7 cellular contexts compared by ENCODE assay signal in the genomic region with DNA sequence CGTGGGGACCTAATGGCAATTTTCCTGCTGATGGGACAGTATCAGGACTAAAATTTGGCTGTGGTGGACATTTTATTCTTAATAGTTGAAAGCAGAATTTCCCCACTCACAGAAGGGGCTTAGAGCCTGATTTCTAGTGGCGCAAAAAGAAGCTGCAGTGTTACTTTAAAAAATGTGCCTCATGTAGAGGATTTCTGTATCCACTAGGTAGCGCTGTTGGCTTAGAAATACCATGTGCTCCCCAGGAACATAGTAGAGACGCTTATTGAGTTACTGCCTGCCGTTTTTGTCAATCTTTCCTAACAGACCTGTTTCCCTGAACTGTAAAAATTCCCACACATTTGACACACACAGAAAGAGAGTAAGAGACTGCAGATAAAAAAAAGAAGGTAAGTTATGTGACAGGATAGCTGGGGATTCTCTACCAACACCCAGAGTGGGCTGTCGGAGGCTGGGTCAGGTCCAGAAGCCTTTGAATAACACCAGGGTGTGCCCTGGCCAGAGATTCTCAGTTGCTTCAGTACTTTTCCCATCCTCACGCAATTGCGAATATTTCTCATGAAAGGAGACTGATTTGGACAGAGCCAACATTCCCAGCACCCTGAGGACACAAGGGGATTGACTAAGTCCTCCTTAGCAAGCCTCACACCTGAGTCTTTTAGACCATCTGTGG.
A peak's percentile ranks its signal among the peaks of the same experiment; 100 is the strongest.
DNase-seq lines count a peak whose midpoint lies in the region; ATAC-seq and TF ChIP-seq lines count a peak whose summit lies in the region.

No MANE protein-coding gene starts in this region.

- peak; percentile 72 for DNase-seq in G401 (ENCODE audit: low spot score)
- DNase-seq in GM23248, result peak; percentile 62
- DNase-seq in NCI-H1092 (lab: John Stamatoyannopoulos, UW), result peak; percentile 45
- DNase-seq in SK-N-SH, result peak; percentile 25
- DNase-seq in dermis microvascular lymphatic vessel endothelial cell (ENCODE audit: low read depth in 2 of 2), result peak; percentile 73 to 74
- DNase-seq in lung (ENCODE audit: low spot score), result peak; percentile 32
- DNase-seq in upper lobe of left lung, result no peak

- TF ChIP-seq CTCF in SK-N-SH (IDR thresholded peaks at IDR 0.05) (peak; percentile 79), lung (IDR thresholded peaks at IDR 0.05; ENCODE audit: control extremely low read depth, extremely low read depth) (peak; percentile 63), upper lobe of left lung (IDR thresholded peaks at IDR 0.05) (peak; percentile 44 to 81 (median 64))

- 0 out of 2 replicates have a peak, but pooled peaks cover 4% of the 10 kb centered on the region for H3K4me1 ChIP-seq in GM23248 (ENCODE audit: insufficient read depth)
- no peaks in the 10 kb centered on the region; a peak in 1 of 4 replicates for H3K4me1 ChIP-seq in SK-N-SH (ENCODE audit: control insufficient read depth in 1 of 2, insufficient read depth in 2 of 2, low read depth in 1 of 2, low read length in 1 of 2)
- H3K4me1 ChIP-seq in lung (ENCODE audit: control insufficient read depth in 2 of 2, insufficient read depth in 2 of 2, low read length in 2 of 2), result no peaks in the 10 kb centered on the region
- H3K4me1 ChIP-seq in upper lobe of left lung, result peaks cover 0 to 3% (median 0%) of the 10 kb centered on the region in 4 donors

- H3K27me3 ChIP-seq in GM23248 (replicated peaks; ENCODE audit: insufficient read depth), result no peaks in the 10 kb centered on the region
- no peaks in the 10 kb centered on the region; the same call in 1 of the 2 replicates for H3K27me3 ChIP-seq in SK-N-SH (ENCODE audit: insufficient read depth)
- no peaks in the 10 kb centered on the region for H3K27me3 ChIP-seq in lung (ENCODE audit: control insufficient read depth, insufficient read depth)
- H3K27me3 ChIP-seq in upper lobe of left lung, result no peaks in the 10 kb centered on the region

- H3K9me3 ChIP-seq in GM23248 (ENCODE audit: low read depth), result no peaks in the 10 kb centered on the region
- H3K9me3 ChIP-seq in SK-N-SH, result no peaks in the 10 kb centered on the region
- no peaks in the 10 kb centered on the region for H3K9me3 ChIP-seq in lung (ENCODE audit: control insufficient read depth in 2 of 2, insufficient read depth in 1 of 2, low read length in 1 of 2)
- H3K9me3 ChIP-seq in upper lobe of left lung, result no peaks in the 10 kb centered on the region

- H3K79me2 ChIP-seq in GM23248 (ENCODE audit: insufficient read depth), result no peaks in the 10 kb centered on the region
- no peaks in the 10 kb centered on the region for H3K79me2 ChIP-seq in SK-N-SH (ENCODE audit: insufficient read depth)

- WGBS in GM23248 (ENCODE audit: low coverage in 1 of 2, low lambda C conversion rate in 2 of 2, missing lambda C conversion rate in 2 of 2), 2 experiments, result 0 to 4% methylated on average over 7 to 8 of the region's 8 CpGs
- WGBS in SK-N-SH (ENCODE audit: low lambda C conversion rate), result 3% methylated on average over 8 of the region's 8 CpGs
- whole genome bisulfite sequencing in lung, 2 donors, result 26 to 28% methylated on average over 8 of the region's 8 CpGs
- 31 to 34% methylated on average over 6 to 8 of the region's 8 CpGs for WGBS in upper lobe of left lung, 2 donors

- in situ Hi-C loops in G401 (cut with HindIII; ENCODE audit: low sequenced_read_pairs), result no loop called here
- in situ Hi-C loops in GM23248 (cut with MboI), result loop anchor here (25.0 kb wide), 2 partner anchors 215 to 260 kb away; no protein-coding TSS in a partner anchor

- CTCF ChIA-PET in SK-N-SH (lab: Yijun Ruan, JAX), result interaction anchor here (0.6 to 1.5 kb wide), 14 partner anchors 23 to 255 kb away, joined by 3 to 6 read pairs (median 3); no protein-coding TSS in a partner anchor

- H3K9ac ChIP-seq in GM23248 (no peak overlapping the region), SK-N-SH (no peak overlapping the region)

- H3F3A ChIP-seq in GM23248 (ENCODE audit: insufficient read depth) (no peaks in the 10 kb centered on the region), SK-N-SH (replicated peaks; ENCODE audit: insufficient read depth) (no peaks in the 10 kb centered on the region)

- no peak overlapping the region for H3K27ac ChIP-seq in GM23248
- H3K27ac ChIP-seq in SK-N-SH (ENCODE audit: low read depth in 2 of 2, low read length in 1 of 2), result no peak overlapping the region
- H3K27ac ChIP-seq in lung (ENCODE audit: low read depth in 1 of 2, low read length in 1 of 2), result no peak overlapping the region
- H3K27ac ChIP-seq in upper lobe of left lung, result no peak overlapping the region

- no peak for TF ChIP-seq POLR2A in upper lobe of left lung (IDR thresholded peaks at IDR 0.05)

- H3K4me3 ChIP-seq in GM23248, result 0 out of 2 replicates have a peak overlapping the region, but pooled peaks have one; percentile 29
- H3K4me3 ChIP-seq in SK-N-SH (ENCODE audit: low read depth in 2 of 2, low read length in 1 of 2), result peak overlapping the region; percentile 45 to 53
- no peak overlapping the region for H3K4me3 ChIP-seq in lung
- peak overlapping the region in 1 of 4 donors; percentile 21 for H3K4me3 ChIP-seq in upper lobe of left lung

- peak; percentile 75 for ATAC-seq in lung (ENCODE audit: insufficient read depth, low FRiP score)
- peak in 1 of 2 donors; percentile 85 for ATAC-seq in upper lobe of left lung (ENCODE audit: low FRiP score in 2 of 2)

- POLR2A ChIA-PET in SK-N-SH (lab: Yijun Ruan, JAX), result interaction anchor here (0.6 kb wide), 1 partner anchor 105 kb away, joined by 3 read pairs; no protein-coding TSS in a partner anchor

- H3K9me2 ChIP-seq in GM23248 (ENCODE audit: insufficient read depth) (no peaks in the 10 kb centered on the region), SK-N-SH (no peaks in the 10 kb centered on the region)

- H3K36me3 ChIP-seq in GM23248 (ENCODE audit: low read depth) (no peaks in the 10 kb centered on the region), SK-N-SH (replicated peaks in 1 of 2; ENCODE audit: control insufficient read depth in 1 of 2, insufficient read depth in 2 of 2, low read length in 1 of 2) (no peaks in the 10 kb centered on the region), lung (ENCODE audit: control insufficient read depth in 2 of 2, insufficient read depth in 2 of 2, low read length in 2 of 2) (no peaks in the 10 kb centered on the region), upper lobe of left lung (no peaks in the 10 kb centered on the region)

- peak overlapping the region; percentile 53 for H2AFZ ChIP-seq in GM23248
- peak overlapping the region; percentile 32 for H2AFZ ChIP-seq in SK-N-SH (ENCODE audit: low read depth)

- no peak for TF ChIP-seq EP300 in SK-N-SH (IDR thresholded peaks at IDR 0.05; ENCODE audit: borderline replicate concordance in 1 of 2, low read depth in 1 of 2, low read length in 1 of 2)
- no peak for TF ChIP-seq EP300 in upper lobe of left lung (IDR thresholded peaks at IDR 0.05)

- H3K4me2 ChIP-seq in GM23248 (ENCODE audit: unreplicated experiment) (no peak overlapping the region), SK-N-SH (peak overlapping the region; percentile 68)

- TF ChIP-seq RAD21 in SK-N-SH (IDR thresholded peaks at IDR 0.05; ENCODE audit: low read length), result peak; percentile 91

- H4K20me1 ChIP-seq in GM23248 (ENCODE audit: insufficient read depth) (no peaks in the 10 kb centered on the region), SK-N-SH (ENCODE audit: insufficient read depth) (no peaks in the 10 kb centered on the region)

TF ChIP-seq in SK-N-SH, 30 proteins besides CTCF, POLR2A, EP300 and RAD21:
- TF ChIP-seq SMC3 (IDR thresholded peaks at IDR 0.05; ENCODE audit: low read depth, low read length), result peak; percentile 68
- TF ChIP-seq FOSL2 (IDR thresholded peaks at IDR 0.05; ENCODE audit: borderline replicate concordance, low read depth), result no peak
- no peak for TF ChIP-seq NFIC (IDR thresholded peaks at IDR 0.05; ENCODE audit: borderline replicate concordance)

Comparison
In these comparisons a context has a peak if more than half of its experiments do, and no peak if none do; other contexts are left out.
1. DNase-seq: peak in G401 (single experiment), GM23248 (single experiment), NCI-H1092 (single experiment), SK-N-SH (single experiment), dermis microvascular lymphatic vessel endothelial cell (2 of 2) and lung (single experiment); none in upper lobe of left lung (0 of 2).
2. Peak in every context shown above with its lines, with median percentiles within 50 percentile points of each other: CTCF ChIP-seq.